ENCODE assay signal across 1 cellular context in the genomic region with DNA sequence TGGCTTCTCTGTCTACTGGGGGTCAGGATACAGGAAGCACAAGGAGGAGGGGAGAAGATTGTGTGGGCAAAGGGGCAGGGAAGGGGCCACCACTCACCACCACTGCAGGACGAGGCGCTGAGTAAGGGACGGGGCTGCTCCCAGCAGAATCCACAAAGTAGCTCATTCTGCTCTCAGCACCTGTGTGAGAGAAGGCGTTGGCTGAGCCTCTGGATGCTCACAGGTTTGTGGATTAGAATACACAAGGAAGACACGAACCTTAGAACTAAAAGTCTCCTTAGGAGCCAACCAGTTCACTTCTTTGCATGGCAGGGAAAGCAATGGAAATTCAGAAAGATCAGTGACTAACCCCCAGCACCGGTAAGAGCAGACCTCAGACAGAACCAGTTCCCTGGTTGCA.
TF ChIP-seq lines count a peak whose summit lies in the region.

No MANE protein-coding gene starts in this region.

TF ChIP-seq in H1, 55 proteins besides CTCF, POLR2A, EP300 and RAD21:
- TF ChIP-seq CHD1 (IDR thresholded peaks at IDR 0.05; ENCODE audit: low read depth, low read length) = no peak
- TF ChIP-seq KDM1A (IDR thresholded peaks at IDR 0.05; ENCODE audit: borderline replicate concordance, low read length) = no peak
- TF ChIP-seq, protein P1, sequence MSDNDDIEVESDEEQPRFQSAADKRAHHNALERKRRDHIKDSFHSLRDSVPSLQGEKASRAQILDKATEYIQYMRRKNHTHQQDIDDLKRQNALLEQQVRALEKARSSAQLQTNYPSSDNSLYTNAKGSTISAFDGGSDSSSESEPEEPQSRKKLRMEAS (IDR thresholded peaks at IDR 0.05) = no peak
- TF ChIP-seq SP4 (IDR thresholded peaks at IDR 0.05; ENCODE audit: low read length) = no peak
- TF ChIP-seq CBX5 (IDR thresholded peaks at IDR 0.05; ENCODE audit: low read depth, low read length) = no peak
- TF ChIP-seq ASH2L (IDR thresholded peaks at IDR 0.05; ENCODE audit: low read length) = no peak
- no peak for TF ChIP-seq HDAC2 (IDR thresholded peaks at IDR 0.05; ENCODE audit: borderline replicate concordance in 1 of 2, low read depth in 2 of 2, low read length in 2 of 2)
- TF ChIP-seq, protein P2, sequence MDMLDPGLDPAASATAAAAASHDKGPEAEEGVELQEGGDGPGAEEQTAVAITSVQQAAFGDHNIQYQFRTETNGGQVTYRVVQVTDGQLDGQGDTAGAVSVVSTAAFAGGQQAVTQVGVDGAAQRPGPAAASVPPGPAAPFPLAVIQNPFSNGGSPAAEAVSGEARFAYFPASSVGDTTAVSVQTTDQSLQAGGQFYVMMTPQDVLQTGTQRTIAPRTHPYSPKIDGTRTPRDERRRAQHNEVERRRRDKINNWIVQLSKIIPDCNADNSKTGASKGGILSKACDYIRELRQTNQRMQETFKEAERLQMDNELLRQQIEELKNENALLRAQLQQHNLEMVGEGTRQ (IDR thresholded peaks at IDR 0.05; ENCODE audit: low read length) = no peak
- no peak for TF ChIP-seq SRF (IDR thresholded peaks at IDR 0.05; ENCODE audit: low read depth, low read length)
- TF ChIP-seq RNF2 (IDR thresholded peaks at IDR 0.05; ENCODE audit: borderline replicate concordance, low read depth, low read length, missing control alignments, poor library complexity, severe bottlenecking) = no peak
- TF ChIP-seq POLR2AphosphoS5 (IDR thresholded peaks at IDR 0.05; ENCODE audit: low read depth, low read length) = no peak
- no peak for TF ChIP-seq FOSL1 (IDR thresholded peaks at IDR 0.05; ENCODE audit: insufficient read depth, low read depth, low read length)
